In genomic region chr10:98430427-98430826, GRCh38 we compare ENCODE assay signal across 18 cellular contexts.
"Had no signal": no experiment of that assay in that cellular context is flagged by ENCODE, and none has a peak within 500 bp of the region (broad histone marks: within the 10 kb centered on the region; RNA-seq: fewer than 3 reads in every experiment).

No MANE protein-coding gene starts in this region.

- H3K4me1 ChIP-seq: lower lobe of right lung, psoas muscle, right lobe of liver, transverse colon had no signal

- H3K9me3 ChIP-seq: lower lobe of right lung, right lobe of liver, thoracic aorta, transverse colon had no signal

- H3K4me3 Mint-ChIP-seq: endodermal cell; memory B cell; mesothelial cell of epicardium; natural killer cell; neural crest cell; stimulated activated memory B cell treated with anti-CD40 and anti-IgM and Interleukin-4, amounts not matched to agents 10 μg/mL and 1 μg/mL and 100 μg/mL, for 72 hours; stimulated activated naive CD8-positive, alpha-beta T cell treated with anti-CD3 and anti-CD28 coated beads, Interleukin-15, amount 100 ng/mL, for 72 hours had no signal

- H3K27me3 ChIP-seq: right lobe of liver, transverse colon had no signal

- H3K9me3 Mint-ChIP-seq: stimulated activated naive CD8-positive, alpha-beta T cell treated with anti-CD3 and anti-CD28 coated beads, Interleukin-15, amount 100 ng/mL, for 72 hours had no signal

- DNase-seq: endodermal cell; foreskin melanocyte; hypothalamus; lower lobe of right lung; natural killer cell; occipital lobe; psoas muscle; retina; right lobe of liver; stimulated activated CD4-positive, alpha-beta T cell treated with anti-CD3 and anti-CD28 coated beads, Interleukin-4, amount 100 ng/mL, for 24 hours; stimulated activated naive CD8-positive, alpha-beta T cell treated with anti-CD3 and anti-CD28 coated beads, Interleukin-15, amount 100 ng/mL, for 72 hours; transverse colon had no signal

- H3K4me3 ChIP-seq: lower lobe of right lung, psoas muscle, right lobe of liver, thoracic aorta, transverse colon had no signal

- ATAC-seq: left lobe of liver, lower lobe of right lung, natural killer cell, right lobe of liver had no signal

- H3K27ac ChIP-seq: lower lobe of right lung, psoas muscle, right lobe of liver, thoracic aorta, transverse colon had no signal

- H3K27ac Mint-ChIP-seq: endodermal cell; memory B cell; mesothelial cell of epicardium; stimulated activated memory B cell treated with anti-CD40 and anti-IgM and Interleukin-4, amounts not matched to agents 10 μg/mL and 1 μg/mL and 100 μg/mL, for 72 hours had no signal

- H3K27me3 Mint-ChIP-seq: memory B cell; stimulated activated memory B cell treated with anti-CD40 and anti-IgM and Interleukin-4, amounts not matched to agents 10 μg/mL and 1 μg/mL and 100 μg/mL, for 72 hours; stimulated activated naive CD8-positive, alpha-beta T cell treated with anti-CD3 and anti-CD28 coated beads, Interleukin-15, amount 100 ng/mL, for 72 hours had no signal

- H3K4me1 Mint-ChIP-seq: endodermal cell; memory B cell; mesothelial cell of epicardium; natural killer cell; neural crest cell; stimulated activated memory B cell treated with anti-CD40 and anti-IgM and Interleukin-4, amounts not matched to agents 10 μg/mL and 1 μg/mL and 100 μg/mL, for 72 hours; stimulated activated naive CD8-positive, alpha-beta T cell treated with anti-CD3 and anti-CD28 coated beads, Interleukin-15, amount 100 ng/mL, for 72 hours had no signal
